Comparison of ENCODE assay signal across 1 cellular context in genomic region chr6:33298773-33299236, GRCh38.
TF ChIP-seq lines count a peak whose summit lies in the region.

RGL2 (minus strand) TSS chr6:33298942; CDS start chr6:33298610, 332 bp downstream.

TF ChIP-seq in H1, 55 proteins besides CTCF, POLR2A, EP300 and RAD21 (continued from another document):
- TF ChIP-seq TEAD4 (IDR thresholded peaks at IDR 0.05; ENCODE audit: low read depth, low read length) (no peak), KDM4A (IDR thresholded peaks at IDR 0.05; ENCODE audit: low read depth, low read length, severe bottlenecking) (peak; percentile 22)
TF ChIP-seq in H1: peak in this region for 1.
